Comparison of ENCODE assay signal across 8 cellular contexts in the genomic region with DNA sequence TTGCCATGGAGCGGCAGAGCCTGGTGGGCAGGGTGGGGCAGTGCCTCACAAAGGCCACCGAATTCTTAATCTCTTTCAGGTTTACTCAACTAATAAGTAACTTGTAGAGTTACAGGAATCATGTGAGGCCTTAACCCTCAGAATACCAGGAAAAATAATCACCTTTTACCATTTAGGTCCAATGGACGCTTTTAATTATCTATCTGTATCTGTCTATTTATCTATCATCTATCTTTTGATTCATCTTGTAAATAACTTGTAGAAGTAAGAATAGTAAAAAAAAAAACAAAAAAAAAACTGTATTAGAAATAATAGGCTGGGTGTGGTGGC. TPM values are rescaled to one million over a fixed set of nuclear protein-coding genes. Genes with fewer than 3 reads are reported as not detected.
DNase-seq lines count a peak whose midpoint lies in the region; ATAC-seq and TF ChIP-seq lines count a peak whose summit lies in the region.
"Had no signal": no experiment of that assay in that cellular context is flagged by ENCODE, and none has a peak within 500 bp of the region (broad histone marks: within the 10 kb centered on the region; RNA-seq: fewer than 3 reads in every experiment).

No MANE protein-coding gene starts in this region.

- H3K4me3 Mint-ChIP-seq in HFFc6 (peak overlapping the region; percentile 82), immature natural killer cell (peak overlapping the region; percentile 72 to 89 (median 80))
- H3K4me3 Mint-ChIP-seq in activated CD8-positive, alpha-beta T cell treated with anti-CD3 and anti-CD28 coated beads for 36 hours, result peak overlapping the region; percentile 78
- peak overlapping the region; percentile 74 to 88 for H3K4me3 Mint-ChIP-seq in stimulated activated naive B cell treated with anti-CD40 and anti-IgM and Interleukin-4, amounts not matched to agents 10 μg/mL and 1 μg/mL and 100 μg/mL, for 72 hours

- CTCF ChIA-PET in activated CD8-positive, alpha-beta T cell treated with anti-CD3 and anti-CD28 coated beads for 36 hours (lab: Charles Lee), result interaction anchor here (0.6 to 14.7 kb wide), 11 partner anchors 9 to 410 kb away, joined by 3 to 315 read pairs (median 4); a partner anchor contains a TSS

- H3K27ac Mint-ChIP-seq in HFFc6 (peak overlapping the region; percentile 98), immature natural killer cell (peak overlapping the region; percentile 95 to 100 (median 98))
- peak overlapping the region; percentile 98 for H3K27ac Mint-ChIP-seq in activated CD8-positive, alpha-beta T cell treated with anti-CD3 and anti-CD28 coated beads for 36 hours
- peak overlapping the region; percentile 99 for H3K27ac Mint-ChIP-seq in stimulated activated naive B cell treated with anti-CD40 and anti-IgM and Interleukin-4, amounts not matched to agents 10 μg/mL and 1 μg/mL and 100 μg/mL, for 72 hours

- DNase-seq in HFFc6 (no peak), immature natural killer cell (no peak), left lobe of liver (ENCODE audit: low spot score) (no peak)
- DNase-seq in activated CD8-positive, alpha-beta T cell treated with anti-CD3 and anti-CD28 coated beads for 36 hours, result no peak
- no peak for DNase-seq in stimulated activated naive B cell treated with anti-CD40 and anti-IgM and Interleukin-4, amounts not matched to agents 10 μg/mL and 1 μg/mL and 100 μg/mL, for 72 hours
- DNase-seq: NCI-H345 had no signal

- H3K27me3 Mint-ChIP-seq in HFFc6 (ENCODE audit: insufficient read depth), result peaks cover 8% of the 10 kb centered on the region
- H3K27me3 Mint-ChIP-seq in activated CD8-positive, alpha-beta T cell treated with anti-CD3 and anti-CD28 coated beads for 36 hours, result peaks cover 4% of the 10 kb centered on the region
- H3K27me3 Mint-ChIP-seq in immature natural killer cell (ENCODE audit: low read depth in 3 of 3), result peaks cover 3 to 9% (median 5%) of the 10 kb centered on the region in 3 donors
- peaks cover 10 to 12% of the 10 kb centered on the region in 2 donors for H3K27me3 Mint-ChIP-seq in stimulated activated naive B cell treated with anti-CD40 and anti-IgM and Interleukin-4, amounts not matched to agents 10 μg/mL and 1 μg/mL and 100 μg/mL, for 72 hours

- H3K4me1 Mint-ChIP-seq in HFFc6 (ENCODE audit: low read depth), result peaks cover 44% of the 10 kb centered on the region
- peaks cover 17% of the 10 kb centered on the region for H3K4me1 Mint-ChIP-seq in activated CD8-positive, alpha-beta T cell treated with anti-CD3 and anti-CD28 coated beads for 36 hours (ENCODE audit: low read depth)
- peaks cover 21 to 28% of the 10 kb centered on the region in 2 donors for H3K4me1 Mint-ChIP-seq in immature natural killer cell
- peaks cover 12 to 18% of the 10 kb centered on the region in 2 donors for H3K4me1 Mint-ChIP-seq in stimulated activated naive B cell treated with anti-CD40 and anti-IgM and Interleukin-4, amounts not matched to agents 10 μg/mL and 1 μg/mL and 100 μg/mL, for 72 hours

- H3K36me3 Mint-ChIP-seq in HFFc6 (ENCODE audit: low read depth) (no peaks in the 10 kb centered on the region), immature natural killer cell (no peaks in the 10 kb centered on the region)
- H3K36me3 Mint-ChIP-seq in activated CD8-positive, alpha-beta T cell treated with anti-CD3 and anti-CD28 coated beads for 36 hours (ENCODE audit: low read depth), result no peaks in the 10 kb centered on the region
- H3K36me3 Mint-ChIP-seq in stimulated activated naive B cell treated with anti-CD40 and anti-IgM and Interleukin-4, amounts not matched to agents 10 μg/mL and 1 μg/mL and 100 μg/mL, for 72 hours, result no peaks in the 10 kb centered on the region

- POLR2A ChIA-PET in activated CD8-positive, alpha-beta T cell treated with anti-CD3 and anti-CD28 coated beads for 36 hours (lab: Charles Lee), result interaction anchor here (1.3 to 4.7 kb wide), 2 partner anchors 13 to 20 kb away, joined by 4 to 36 read pairs; a partner anchor contains a TSS

- ATAC-seq in activated CD8-positive, alpha-beta T cell treated with anti-CD3 and anti-CD28 coated beads for 36 hours, result no peak
- ATAC-seq in stimulated activated naive B cell treated with anti-CD40 and anti-IgM and Interleukin-4, amounts not matched to agents 10 μg/mL and 1 μg/mL and 100 μg/mL, for 72 hours (replicated peaks), result no peak
- no peak for ATAC-seq in left lobe of liver
- ATAC-seq in HG02759 (IDR thresholded peaks at IDR 0.05; ENCODE audit: unreplicated experiment), result no peak
- no peak for ATAC-seq in HG02970 (IDR thresholded peaks at IDR 0.05; ENCODE audit: low FRiP score, unreplicated experiment)

- H3K9me3 Mint-ChIP-seq in HFFc6 (no peaks in the 10 kb centered on the region), immature natural killer cell (no peaks in the 10 kb centered on the region)
- H3K9me3 Mint-ChIP-seq in activated CD8-positive, alpha-beta T cell treated with anti-CD3 and anti-CD28 coated beads for 36 hours, result no peaks in the 10 kb centered on the region
- no peaks in the 10 kb centered on the region for H3K9me3 Mint-ChIP-seq in stimulated activated naive B cell treated with anti-CD40 and anti-IgM and Interleukin-4, amounts not matched to agents 10 μg/mL and 1 μg/mL and 100 μg/mL, for 72 hours

- intact Hi-C loops in activated CD8-positive, alpha-beta T cell treated with anti-CD3 and anti-CD28 coated beads for 36 hours (cut with micrococcal nuclease), result no loop called here

- TF ChIP-seq CTCF in HFFc6 (IDR thresholded peaks at IDR 0.05), result no peak
- no peak for TF ChIP-seq CTCF in activated CD8-positive, alpha-beta T cell treated with anti-CD3 and anti-CD28 coated beads for 36 hours (IDR thresholded peaks at IDR 0.05)

RNA-seq across cellular contexts. Expression of a gene that starts 11.8 kb away (rescaled TPM):
- total RNA-seq in HFFc6 (2021; fragmentation: NEBNext Ultra II Directional; extraction: Animal tissue kit (Norgen Biotek cat#: 25700)), result 1,000 to 10,000 TPM; 1,164 to 1,256 (median 1,179) TPM
- 100 to 1,000 TPM; 131 to 144 TPM for total RNA-seq in activated CD8-positive, alpha-beta T cell treated with anti-CD3 and anti-CD28 coated beads for 36 hours
- 100 to 1,000 TPM; 331 to 469 (median 429) TPM for polyA plus RNA-seq in immature natural killer cell
- 14.0 TPM for total RNA-seq in left lobe of liver

RNA-seq across cellular contexts. Expression of a gene that starts 40.3 kb away (rescaled TPM):
- total RNA-seq in HFFc6 (2021; fragmentation: NEBNext Ultra II Directional; extraction: Animal tissue kit (Norgen Biotek cat#: 25700)), result not detected
- not detected for total RNA-seq in activated CD8-positive, alpha-beta T cell treated with anti-CD3 and anti-CD28 coated beads for 36 hours
- not detected for polyA plus RNA-seq in immature natural killer cell
- total RNA-seq in left lobe of liver, result not detected

RNA-seq across cellular contexts. Expression of a gene that starts 54.9 kb away (rescaled TPM):
- 100 to 1,000 TPM; 390 to 518 (median 442) TPM for total RNA-seq in HFFc6 (2021; fragmentation: NEBNext Ultra II Directional; extraction: Animal tissue kit (Norgen Biotek cat#: 25700))
- 100 to 1,000 TPM; 208 to 220 TPM for total RNA-seq in activated CD8-positive, alpha-beta T cell treated with anti-CD3 and anti-CD28 coated beads for 36 hours
- 100 to 1,000 TPM; 445 to 680 (median 567) TPM for polyA plus RNA-seq in immature natural killer cell
- total RNA-seq in left lobe of liver, result 45.0 TPM

Comparison
In these comparisons a context has a peak if more than half of its experiments do, and no peak if none do; other contexts are left out.
1. RNA of a gene that starts 11.8 kb away (total RNA-seq): 1,164 to 1,256 TPM in HFFc6; 131 to 144 TPM in activated CD8-positive, alpha-beta T cell treated with anti-CD3 and anti-CD28 coated beads for 36 hours and 14.0 TPM in left lobe of liver (single experiment); every median in the first group is over 4 times any median in the second.
2. Peak in every context shown above with its lines, with median percentiles within 50 percentile points of each other: H3K27ac Mint-ChIP-seq and H3K4me3 Mint-ChIP-seq.